ENCODE assay signal across 8 cellular contexts in the genomic region with DNA sequence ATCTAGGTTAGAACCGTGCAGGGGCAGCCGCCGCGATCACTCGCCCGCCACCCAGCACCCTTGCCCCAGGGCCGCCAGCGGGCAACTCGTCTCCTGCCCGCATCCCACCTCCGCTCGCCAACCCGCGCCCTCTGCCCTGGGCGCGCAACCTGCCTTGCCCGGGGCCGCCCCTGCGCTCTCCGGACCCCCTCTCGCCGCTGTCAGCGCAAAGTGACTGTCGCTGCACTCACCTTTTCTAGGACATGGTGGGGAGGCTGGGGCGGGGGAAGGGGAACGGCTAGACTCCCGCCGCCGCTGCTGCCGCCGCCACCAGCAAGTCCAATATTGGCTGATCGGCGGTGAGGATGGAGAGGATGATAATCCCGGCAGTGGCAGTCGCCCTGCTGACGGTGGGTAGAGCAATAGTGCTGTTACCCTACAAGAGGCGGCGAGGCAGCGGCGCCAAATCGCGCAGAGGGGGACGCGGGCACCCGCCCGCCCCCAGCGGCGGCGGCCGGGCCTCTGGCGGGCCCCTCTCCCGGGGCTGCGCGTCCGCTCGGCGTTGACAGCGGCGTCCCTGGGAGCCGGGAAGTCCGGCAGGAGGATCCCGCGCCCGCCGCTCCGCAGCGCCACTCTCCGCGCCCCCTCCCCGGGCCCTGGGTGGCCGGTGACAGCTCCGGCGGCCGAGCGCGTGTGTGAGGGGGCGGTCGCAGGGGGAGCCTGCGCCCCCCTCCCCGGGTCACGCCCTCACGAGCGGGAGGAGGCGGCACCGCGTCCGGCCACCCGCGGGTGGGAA. TPM values are rescaled to one million over a fixed set of nuclear protein-coding genes. Genes with fewer than 3 reads are reported as not detected.
DNase-seq lines count a peak whose midpoint lies in the region; ATAC-seq and TF ChIP-seq lines count a peak whose summit lies in the region.

No MANE protein-coding gene starts in this region.

- H3K9me3 Mint-ChIP-seq in activated CD8-positive, alpha-beta T cell treated with anti-CD3 and anti-CD28 coated beads for 36 hours = no peaks in the 10 kb centered on the region
- no peaks in the 10 kb centered on the region for H3K9me3 Mint-ChIP-seq in effector memory CD8-positive, alpha-beta T cell

- H3K4me3 Mint-ChIP-seq in activated CD8-positive, alpha-beta T cell treated with anti-CD3 and anti-CD28 coated beads for 36 hours = peak overlapping the region; percentile 94
- peak overlapping the region; percentile 90 to 91 for H3K4me3 Mint-ChIP-seq in effector memory CD8-positive, alpha-beta T cell

- intact Hi-C loops in activated CD8-positive, alpha-beta T cell treated with anti-CD3 and anti-CD28 coated beads for 36 hours (cut with micrococcal nuclease) = loop anchor here (5.0 to 10.0 kb wide), 2 partner anchors 70 to 387 kb away; no protein-coding TSS in a partner anchor

- H3K9me2 ChIP-seq in SK-N-SH = no peaks in the 10 kb centered on the region

- no peaks in the 10 kb centered on the region for H3K36me3 Mint-ChIP-seq in activated CD8-positive, alpha-beta T cell treated with anti-CD3 and anti-CD28 coated beads for 36 hours (ENCODE audit: low read depth)
- peaks cover 38% of the 10 kb centered on the region for H3K36me3 Mint-ChIP-seq in effector memory CD8-positive, alpha-beta T cell (ENCODE audit: insufficient read depth)

- H3K9me3 ChIP-seq in SK-N-SH = no peaks in the 10 kb centered on the region

- H3K4me3 ChIP-seq in SK-N-SH (ENCODE audit: low read depth in 2 of 2, low read length in 1 of 2) = peak overlapping the region; percentile 48 to 51

- no peaks in the 10 kb centered on the region for H4K20me1 ChIP-seq in SK-N-SH (ENCODE audit: insufficient read depth)

- H3F3A ChIP-seq in SK-N-SH (replicated peaks; ENCODE audit: insufficient read depth) = peaks cover 18% of the 10 kb centered on the region

- TF ChIP-seq EP300 in SK-N-SH (IDR thresholded peaks at IDR 0.05; ENCODE audit: borderline replicate concordance in 1 of 2, low read depth in 1 of 2, low read length in 1 of 2) = no peak

- peaks cover 38% of the 10 kb centered on the region for H3K4me1 Mint-ChIP-seq in activated CD8-positive, alpha-beta T cell treated with anti-CD3 and anti-CD28 coated beads for 36 hours (ENCODE audit: low read depth)
- peaks cover 26% of the 10 kb centered on the region in 2 donors for H3K4me1 Mint-ChIP-seq in effector memory CD8-positive, alpha-beta T cell (ENCODE audit: low read depth in 2 of 2)

- TF ChIP-seq RAD21 in SK-N-SH (IDR thresholded peaks at IDR 0.05; ENCODE audit: low read length) = no peak

- H3K36me3 ChIP-seq in SK-N-SH (replicated peaks in 1 of 2; ENCODE audit: control insufficient read depth in 1 of 2, insufficient read depth in 2 of 2, low read length in 1 of 2) = no peaks in the 10 kb centered on the region

- POLR2A ChIA-PET in SK-N-SH (lab: Yijun Ruan, JAX) = no interaction called here
- POLR2A ChIA-PET in activated CD8-positive, alpha-beta T cell treated with anti-CD3 and anti-CD28 coated beads for 36 hours (lab: Charles Lee) = interaction anchor here (1.4 to 2.3 kb wide), 2 partner anchors 8 to 13 kb away, joined by 4 to 9 read pairs; no protein-coding TSS in a partner anchor

- no peaks in the 10 kb centered on the region for H3K79me2 ChIP-seq in SK-N-SH (ENCODE audit: insufficient read depth)

- peaks cover 2% of the 10 kb centered on the region for H3K27me3 Mint-ChIP-seq in activated CD8-positive, alpha-beta T cell treated with anti-CD3 and anti-CD28 coated beads for 36 hours
- peaks cover 0 to 6% of the 10 kb centered on the region in 2 donors for H3K27me3 Mint-ChIP-seq in effector memory CD8-positive, alpha-beta T cell

- peak overlapping the region; percentile 77 for H2AFZ ChIP-seq in SK-N-SH (ENCODE audit: low read depth)

- H3K27ac Mint-ChIP-seq in activated CD8-positive, alpha-beta T cell treated with anti-CD3 and anti-CD28 coated beads for 36 hours = peak overlapping the region; percentile 94
- H3K27ac Mint-ChIP-seq in effector memory CD8-positive, alpha-beta T cell = peak overlapping the region; percentile 99

- no peak overlapping the region for H3K27ac ChIP-seq in SK-N-SH (ENCODE audit: low read depth in 2 of 2, low read length in 1 of 2)

- peaks cover 65% of the 10 kb centered on the region for H3K27me3 ChIP-seq in SK-N-SH (ENCODE audit: insufficient read depth)

- H3K4me1 ChIP-seq in SK-N-SH (ENCODE audit: control insufficient read depth in 1 of 2, insufficient read depth in 2 of 2, low read depth in 1 of 2, low read length in 1 of 2) = peaks cover 0 to 27% of the 10 kb centered on the region in 2 experiments; a peak in 1 of 4 replicates

- DNase-seq in SK-N-SH = peak; percentile 74
- DNase-seq in activated CD8-positive, alpha-beta T cell treated with anti-CD3 and anti-CD28 coated beads for 36 hours = peak; percentile 53
- DNase-seq in effector memory CD8-positive, alpha-beta T cell = peak; percentile 44 to 48 (median 47)
- peak; percentile 16 for DNase-seq in mucosa of gallbladder (ENCODE audit: low spot score)
- peak; percentile 38 for DNase-seq in stimulated activated CD8-positive, alpha-beta memory T cell treated with anti-CD3 and anti-CD28 coated beads, Interleukin-4, amount 100 ng/mL, for 48 hours
- no peak for DNase-seq in GF-D8 (lab: John Stamatoyannopoulos, UW)

- 1% methylated on average over 29 of the region's 89 CpGs for WGBS in SK-N-SH (ENCODE audit: low lambda C conversion rate)

- peak overlapping the region; percentile 96 for H3K4me2 ChIP-seq in SK-N-SH

- CTCF ChIA-PET in SK-N-SH (lab: Yijun Ruan, JAX) = no interaction called here
- CTCF ChIA-PET in activated CD8-positive, alpha-beta T cell treated with anti-CD3 and anti-CD28 coated beads for 36 hours (lab: Charles Lee) = interaction anchor here (0.6 to 1.0 kb wide), 2 partner anchors 389 to 424 kb away, joined by 3 read pairs; no protein-coding TSS in a partner anchor

- no peak overlapping the region for H3K9ac ChIP-seq in SK-N-SH

- no peak for TF ChIP-seq CTCF in SK-N-SH (IDR thresholded peaks at IDR 0.05)
- TF ChIP-seq CTCF in activated CD8-positive, alpha-beta T cell treated with anti-CD3 and anti-CD28 coated beads for 36 hours (IDR thresholded peaks at IDR 0.05) = no peak

- ATAC-seq in SK-N-SH treated with all-trans-retinoic acid at 6 μM for 48 hours = no peak
- ATAC-seq in activated CD8-positive, alpha-beta T cell treated with anti-CD3 and anti-CD28 coated beads for 36 hours = peak; percentile 4
- peak; percentile 14 for ATAC-seq in effector memory CD8-positive, alpha-beta T cell (replicated peaks)
- ATAC-seq in GM21367 (IDR thresholded peaks at IDR 0.05; ENCODE audit: unreplicated experiment) = no peak

TF ChIP-seq in SK-N-SH, 30 proteins besides CTCF, POLR2A, EP300 and RAD21:
- TF ChIP-seq EZH2phosphoT487 (IDR thresholded peaks at IDR 0.05; ENCODE audit: borderline replicate concordance, low read depth) (peak; percentile 99), MEF2A (IDR thresholded peaks at IDR 0.05; ENCODE audit: borderline replicate concordance, low read depth) (no peak), RXRA (IDR thresholded peaks at IDR 0.05; ENCODE audit: borderline replicate concordance, low read depth) (no peak)

TF ChIP-seq in SK-N-SH treated with all-trans-retinoic acid at 6 μM for 48 hours, 23 proteins besides CTCF, POLR2A, EP300 and RAD21 (continues in another document):
- no peak for TF ChIP-seq ZFP3 (CRISPR knock-in tag; IDR thresholded peaks at IDR 0.05)
- TF ChIP-seq ZC3H10 (CRISPR knock-in tag; IDR thresholded peaks at IDR 0.05) = no peak
- no peak for TF ChIP-seq BACH2 (CRISPR knock-in tag; IDR thresholded peaks at IDR 0.05; ENCODE audit: borderline replicate concordance)
- no peak for TF ChIP-seq ESRRG (CRISPR knock-in tag; IDR thresholded peaks at IDR 0.05)
- no peak for TF ChIP-seq GLIS3 (CRISPR knock-in tag; IDR thresholded peaks at IDR 0.05)
- TF ChIP-seq RARB (CRISPR knock-in tag; IDR thresholded peaks at IDR 0.05) = no peak
- no peak for TF ChIP-seq POU6F1 (CRISPR knock-in tag; IDR thresholded peaks at IDR 0.05; ENCODE audit: borderline replicate concordance, low read depth)
- no peak for TF ChIP-seq CSDC2 (CRISPR knock-in tag; IDR thresholded peaks at IDR 0.05)

RNA-seq across cellular contexts. Expression of gene NR3C2, which starts 2.3 kb away (rescaled TPM):
- 0.02 and 0.03 TPM in 2 replicates for polyA plus RNA-seq in SK-N-SH (2012; rRNA removed)
- 0.01 TPM in 2 replicates for polyA plus RNA-seq in SK-N-SH (2012; cell fraction: cytosol; rRNA removed)
- polyA plus RNA-seq in SK-N-SH (2012; cell fraction: nucleus; rRNA removed) = 0.01 and 0.02 TPM in 2 replicates
- total RNA-seq in activated CD8-positive, alpha-beta T cell treated with anti-CD3 and anti-CD28 coated beads for 36 hours = 1 to 10 TPM; 6.1 to 6.4 TPM
- 29.4 TPM for total RNA-seq in mucosa of gallbladder

Comparison
In these comparisons a context has a peak if more than half of its experiments do, and no peak if none do; other contexts are left out.
1. ATAC-seq: peak in activated CD8-positive, alpha-beta T cell treated with anti-CD3 and anti-CD28 coated beads for 36 hours (single experiment) and effector memory CD8-positive, alpha-beta T cell (single experiment); none in SK-N-SH treated with all-trans-retinoic acid at 6 μM for 48 hours (single experiment) and GM21367 (single experiment).